Comparison of ENCODE assay signal across 9 cellular contexts in genomic region chr15:72670656-72671352, GRCh38. TPM values are rescaled to one million over a fixed set of nuclear protein-coding genes. Genes with fewer than 3 reads are reported as not detected.
DNase-seq lines count a peak whose midpoint lies in the region; ATAC-seq and TF ChIP-seq lines count a peak whose summit lies in the region.
"Not testable (repeated sequence)": the region's sequence is repeated elsewhere in the genome, so short reads cannot be mapped to it uniquely, and the experiment has no call there.
"Had no signal": no experiment of that assay in that cellular context is flagged by ENCODE, and none has a peak within 500 bp of the region (broad histone marks: within the 10 kb centered on the region; RNA-seq: fewer than 3 reads in every experiment).

No MANE protein-coding gene starts in this region.

- not testable (repeated sequence) for H2BK5ac ChIP-seq in mesendoderm (ENCODE audit: low read length)

- H3K23ac ChIP-seq in mesendoderm (ENCODE audit: low read length), result not testable (repeated sequence)

- H3K27me3 Mint-ChIP-seq in activated T-helper 2 cell treated with anti-CD3 and anti-CD28 coated beads, Interferon-gamma antibody, Interleukin-2, Interleukin-4, amounts not matched to agents 10 μg/mL and 5 μg/mL and 100 μg/mL, durations not matched to agents 14 hours and 24 hours and 36 hours (ENCODE audit: low read depth), result peaks cover 13% of the 10 kb centered on the region

- peak overlapping the region; percentile 26 for H3K9ac ChIP-seq in mesendoderm (ENCODE audit: low read length)

- TF ChIP-seq CTCF in AG09309 (IDR thresholded peaks at IDR 0.05; ENCODE audit: control insufficient read depth, insufficient read depth, low read depth, low read length, missing control alignments) (peak; percentile 75), fibroblast of mammary gland (conservative IDR thresholded peaks at IDR 0.05; ENCODE audit: control insufficient read depth, insufficient read depth, low read depth, low read length) (peak; percentile 72)

- ATAC-seq in GM19025 (IDR thresholded peaks at IDR 0.05; ENCODE audit: low read depth, unreplicated experiment), result peak; percentile 85
- ATAC-seq in HG03064 (IDR thresholded peaks at IDR 0.05; ENCODE audit: low read depth, unreplicated experiment), result peak; percentile 69

- intact Hi-C loops in activated T-helper 2 cell treated with anti-CD3 and anti-CD28 coated beads, Interferon-gamma antibody, Interleukin-2, Interleukin-4, amounts not matched to agents 10 μg/mL and 5 μg/mL and 100 μg/mL, durations not matched to agents 14 hours and 24 hours and 36 hours (cut with micrococcal nuclease), result loop anchor here (10.0 kb wide), 2 partner anchors 66 to 356 kb away; no protein-coding TSS in a partner anchor

- H3K27me3 ChIP-seq in mesendoderm (ENCODE audit: insufficient read depth, low read length, poor library complexity), result not testable (repeated sequence)

- peak overlapping the region; percentile 70 for H3K4me2 ChIP-seq in mesendoderm (ENCODE audit: low read length)

- H2BK120ac ChIP-seq in mesendoderm (ENCODE audit: low read depth, low read length), result not testable (repeated sequence)

- not testable (repeated sequence) for H3K4ac ChIP-seq in mesendoderm (ENCODE audit: low read depth, low read length)

- H2AK5ac ChIP-seq in mesendoderm (ENCODE audit: low read length), result not testable (repeated sequence)

- peak overlapping the region; percentile 66 for H3K4me3 Mint-ChIP-seq in activated T-helper 2 cell treated with anti-CD3 and anti-CD28 coated beads, Interferon-gamma antibody, Interleukin-2, Interleukin-4, amounts not matched to agents 10 μg/mL and 5 μg/mL and 100 μg/mL, durations not matched to agents 14 hours and 24 hours and 36 hours (ENCODE audit: low read depth)

- not testable (repeated sequence) for H3K27ac Mint-ChIP-seq in activated T-helper 2 cell treated with anti-CD3 and anti-CD28 coated beads, Interferon-gamma antibody, Interleukin-2, Interleukin-4, amounts not matched to agents 10 μg/mL and 5 μg/mL and 100 μg/mL, durations not matched to agents 14 hours and 24 hours and 36 hours

- not testable (repeated sequence) for H3K4me1 ChIP-seq in mesendoderm (ENCODE audit: control insufficient read depth, low read depth, low read length)

- no CpG with 5 or more reads among the region's 8 CpGs for WGBS in mesendoderm (ENCODE audit: extremely low coverage, insufficient coverage, low lambda C conversion rate)

- H3K36me3 Mint-ChIP-seq in activated T-helper 2 cell treated with anti-CD3 and anti-CD28 coated beads, Interferon-gamma antibody, Interleukin-2, Interleukin-4, amounts not matched to agents 10 μg/mL and 5 μg/mL and 100 μg/mL, durations not matched to agents 14 hours and 24 hours and 36 hours (ENCODE audit: low read depth), result not testable (repeated sequence)

- not testable (repeated sequence) for H4K8ac ChIP-seq in mesendoderm (ENCODE audit: low read depth, low read length)

- not testable (repeated sequence) for H3K18ac ChIP-seq in mesendoderm (ENCODE audit: low read length)

- H3K27ac ChIP-seq in mesendoderm (ENCODE audit: low read depth, low read length), result not testable (repeated sequence)

- DNase-seq in AG09309 (ENCODE audit: low read depth), result not testable (repeated sequence)
- peak; percentile 86 for DNase-seq in RPMI8226
- DNase-seq in activated T-helper 2 cell treated with anti-CD3 and anti-CD28 coated beads, Interferon-gamma antibody, Interleukin-2, Interleukin-4, amounts not matched to agents 10 μg/mL and 5 μg/mL and 100 μg/mL, durations not matched to agents 14 hours and 24 hours and 36 hours (ENCODE audit: low spot score), result peak; percentile 67
- DNase-seq in fibroblast of mammary gland (ENCODE audit: low read depth), result peak; percentile 55
- DNase-seq in mesendoderm, result peak; percentile 92
- peak; percentile 75 for DNase-seq in stimulated activated CD4-positive, alpha-beta T cell treated with anti-CD3 and anti-CD28 coated beads, Interleukin-4, amount 100 ng/mL, for 24 hours

- H3K79me2 ChIP-seq in mesendoderm (ENCODE audit: control insufficient read depth, insufficient read depth, low read length), result not testable (repeated sequence)

- not testable (repeated sequence) for H3K79me1 ChIP-seq in mesendoderm (ENCODE audit: low read length)

- peak overlapping the region; percentile 5; the same call in 1 of the 2 replicates for H3K4me3 ChIP-seq in AG09309 (ENCODE audit: control insufficient read depth, low read depth, low read length)
- H3K4me3 ChIP-seq in fibroblast of mammary gland (ENCODE audit: control insufficient read depth, low read depth, low read length); mesendoderm (ENCODE audit: low read length): not testable (repeated sequence)

- H3K4me1 Mint-ChIP-seq in activated T-helper 2 cell treated with anti-CD3 and anti-CD28 coated beads, Interferon-gamma antibody, Interleukin-2, Interleukin-4, amounts not matched to agents 10 μg/mL and 5 μg/mL and 100 μg/mL, durations not matched to agents 14 hours and 24 hours and 36 hours (ENCODE audit: low read depth), result not testable (repeated sequence)

- H3K9me3 Mint-ChIP-seq in activated T-helper 2 cell treated with anti-CD3 and anti-CD28 coated beads, Interferon-gamma antibody, Interleukin-2, Interleukin-4, amounts not matched to agents 10 μg/mL and 5 μg/mL and 100 μg/mL, durations not matched to agents 14 hours and 24 hours and 36 hours, result not testable (repeated sequence)

- H3K36me3 ChIP-seq in mesendoderm (ENCODE audit: control insufficient read depth, insufficient read depth, low read length), result not testable (repeated sequence)

- not testable (repeated sequence) for H2BK15ac ChIP-seq in mesendoderm (replicated peaks; ENCODE audit: low read depth)

- H4K5ac ChIP-seq in mesendoderm (ENCODE audit: low read length), result not testable (repeated sequence)

- peak overlapping the region; percentile 74 for H3K56ac ChIP-seq in mesendoderm (ENCODE audit: low read length)

RNA-seq across cellular contexts. Expression of gene HIGD2B, which starts 15.2 kb away (rescaled TPM):
- total RNA-seq in activated T-helper 2 cell treated with anti-CD3 and anti-CD28 coated beads, Interferon-gamma antibody, Interleukin-2, Interleukin-4, amounts not matched to agents 10 μg/mL and 5 μg/mL and 100 μg/mL, durations not matched to agents 14 hours and 24 hours and 36 hours, result 0.16 TPM in 2 replicates
- polyA plus RNA-seq in mesendoderm (2013, experiment 1 of 2), result not detected
- not detected for polyA plus RNA-seq in mesendoderm (2013, experiment 2 of 2)

RNA-seq across cellular contexts. Expression of gene BBS4, which starts 15.2 kb away (rescaled TPM):
- 8.5 and 14.5 TPM in 2 replicates for total RNA-seq in activated T-helper 2 cell treated with anti-CD3 and anti-CD28 coated beads, Interferon-gamma antibody, Interleukin-2, Interleukin-4, amounts not matched to agents 10 μg/mL and 5 μg/mL and 100 μg/mL, durations not matched to agents 14 hours and 24 hours and 36 hours
- polyA plus RNA-seq in mesendoderm (2013, experiment 1 of 2), result 18.6 TPM
- 18.6 TPM for polyA plus RNA-seq in mesendoderm (2013, experiment 2 of 2)

RNA-seq across cellular contexts. Expression of gene GOLGA6B, which starts 16.3 kb away (rescaled TPM):
- not detected in 2 replicates for total RNA-seq in activated T-helper 2 cell treated with anti-CD3 and anti-CD28 coated beads, Interferon-gamma antibody, Interleukin-2, Interleukin-4, amounts not matched to agents 10 μg/mL and 5 μg/mL and 100 μg/mL, durations not matched to agents 14 hours and 24 hours and 36 hours
- 0.06 TPM for polyA plus RNA-seq in mesendoderm (2013, experiment 1 of 2)
- 0.07 TPM for polyA plus RNA-seq in mesendoderm (2013, experiment 2 of 2)
- total RNA-seq: activated CD8-positive, alpha-beta memory T cell treated with anti-CD3 and anti-CD28 coated beads for 36 hours had no signal
